9 cellular contexts compared by ENCODE assay signal in the genomic region with DNA sequence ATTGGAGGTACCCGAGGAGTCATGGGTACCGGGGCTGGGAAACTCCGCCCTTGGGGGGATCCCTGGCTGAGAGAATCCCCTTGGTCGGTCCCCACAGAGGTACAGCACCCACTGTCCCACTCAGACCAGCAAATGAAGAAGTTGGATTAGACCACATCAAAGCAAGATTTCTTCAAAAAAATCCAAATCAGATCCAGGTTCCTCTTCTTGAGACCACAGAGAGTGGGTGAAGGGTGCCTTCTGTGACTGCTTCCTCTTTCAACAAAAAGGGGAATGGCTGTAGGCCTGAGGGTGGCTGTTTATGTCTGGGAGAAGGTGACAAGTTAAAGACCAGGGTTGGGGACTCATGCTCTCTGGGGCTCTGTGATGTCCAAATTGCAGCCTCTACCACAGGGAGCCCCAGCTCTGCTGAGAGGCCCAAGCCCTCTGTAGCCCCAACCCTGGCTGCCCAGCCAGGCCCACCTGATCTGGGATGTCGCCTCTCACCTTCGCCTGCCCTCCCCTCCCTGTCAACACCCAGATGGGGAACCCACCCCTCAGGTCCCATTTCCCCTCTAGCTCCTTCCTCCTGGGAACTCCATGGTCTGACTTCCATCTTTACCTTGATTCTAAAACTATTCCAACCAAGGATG. TPM values are rescaled to one million over a fixed set of nuclear protein-coding genes. Genes with fewer than 3 reads are reported as not detected.
DNase-seq lines count a peak whose midpoint lies in the region; ATAC-seq and TF ChIP-seq lines count a peak whose summit lies in the region.
"Had no signal": no experiment of that assay in that cellular context is flagged by ENCODE, and none has a peak within 500 bp of the region (broad histone marks: within the 10 kb centered on the region; RNA-seq: fewer than 3 reads in every experiment).

No MANE protein-coding gene starts in this region.

- TF ChIP-seq CTCF in gastrocnemius medialis (IDR thresholded peaks at IDR 0.05 in 4 of 5, conservative IDR thresholded peaks at IDR 0.05 in 1 of 5): no peak

- H3K9me3 ChIP-seq in BLaER1 treated with 17β-estradiol and CSF1 and Interleukin-3, amounts not matched to agents 10 nM and 100 nM (replicated peaks in 1 of 11): peaks cover 0 to 15% (median 6%) of the 10 kb centered on the region in 11 experiments; a peak in 8 of 22 replicates
- H3K9me3 ChIP-seq in T-helper 17 cell (ENCODE audit: control insufficient read depth, low read length, poor library complexity, severe bottlenecking) (no peaks in the 10 kb centered on the region), gastrocnemius medialis (no peaks in the 10 kb centered on the region)

- ATAC-seq in GM19328 (IDR thresholded peaks at IDR 0.05; ENCODE audit: unreplicated experiment) (peak; percentile 66), HG03097 (IDR thresholded peaks at IDR 0.05; ENCODE audit: low FRiP score, unreplicated experiment) (peak; percentile 59), T-helper 17 cell (peak; percentile 81), gastrocnemius medialis (no peak)
- ATAC-seq in activated T-cell treated with anti-CD3 and anti-CD28 coated beads, Interleukin-2, amount 50 U/mL, for 4 hours: no peak

- intact Hi-C loops in gastrocnemius medialis (cut with DNase I; ENCODE audit: low total_unique reads): no loop called here

- no peak overlapping the region for H3K4me3 Mint-ChIP-seq in T-helper 17 cell
- no peak overlapping the region for H3K4me3 Mint-ChIP-seq in activated T-cell treated with anti-CD3 and anti-CD28 coated beads, Interleukin-2, amount 50 U/mL, for 4 hours

- H3K4me1 ChIP-seq in BLaER1 treated with 17β-estradiol and CSF1 and Interleukin-3, amounts not matched to agents 10 nM and 100 nM: peaks cover 21 to 54% (median 29%) of the 10 kb centered on the region in 10 experiments
- peaks cover 0 to 2% of the 10 kb centered on the region in 2 donors for H3K4me1 ChIP-seq in gastrocnemius medialis

- H3K4me2 ChIP-seq in BLaER1 treated with 17β-estradiol and CSF1 and Interleukin-3, amounts not matched to agents 10 nM and 100 nM: peak overlapping the region; percentile 44 to 91 (median 70)

- DNase-seq in T-helper 17 cell (no peak), gastrocnemius medialis (no peak), DMS79 (lab: John Stamatoyannopoulos, UW) (no peak), NCI-H2227 (lab: John Stamatoyannopoulos, UW; ENCODE audit: unreplicated experiment) (no peak)
- no peak for DNase-seq in activated T-cell treated with anti-CD3 and anti-CD28 coated beads, Interleukin-2, amount 50 U/mL, for 4 hours

- TF ChIP-seq POLR2A in gastrocnemius medialis (IDR thresholded peaks at IDR 0.05): no peak

- H3K27me3 ChIP-seq in BLaER1 treated with 17β-estradiol and CSF1 and Interleukin-3, amounts not matched to agents 10 nM and 100 nM: peaks cover 0 to 80% (median 0%) of the 10 kb centered on the region in 11 experiments; a peak in 7 of 22 replicates
- no peaks in the 10 kb centered on the region for H3K27me3 ChIP-seq in gastrocnemius medialis

- H3K9ac ChIP-seq in BLaER1 treated with 17β-estradiol and CSF1 and Interleukin-3, amounts not matched to agents 10 nM and 100 nM: no peak overlapping the region

- no peaks in the 10 kb centered on the region; a peak in 1 of 22 replicates for H4K20me1 ChIP-seq in BLaER1 treated with 17β-estradiol and CSF1 and Interleukin-3, amounts not matched to agents 10 nM and 100 nM

- in situ Hi-C loops in gastrocnemius medialis (cut with MboI; ENCODE audit: low sequenced_read_pairs in 4 of 4): no loop called here

- no peak overlapping the region for H3K4me3 ChIP-seq in BLaER1 treated with 17β-estradiol and CSF1 and Interleukin-3, amounts not matched to agents 10 nM and 100 nM
- no peak overlapping the region for H3K4me3 ChIP-seq in gastrocnemius medialis

- H3K27me3 Mint-ChIP-seq in T-helper 17 cell: peaks cover 5% of the 10 kb centered on the region
- H3K27me3 Mint-ChIP-seq in activated T-cell treated with anti-CD3 and anti-CD28 coated beads, Interleukin-2, amount 50 U/mL, for 4 hours (ENCODE audit: low read depth): no peaks in the 10 kb centered on the region

- peaks cover 9% of the 10 kb centered on the region for H3K4me1 Mint-ChIP-seq in T-helper 17 cell
- peaks cover 9% of the 10 kb centered on the region for H3K4me1 Mint-ChIP-seq in activated T-cell treated with anti-CD3 and anti-CD28 coated beads, Interleukin-2, amount 50 U/mL, for 4 hours (ENCODE audit: low read depth)

- H3K27ac ChIP-seq in BLaER1 treated with 17β-estradiol and CSF1 and Interleukin-3, amounts not matched to agents 10 nM and 100 nM: peak overlapping the region in 7 of 11 experiments; percentile 6 to 43 (median 33); a peak in 9 of 22 replicates
- H3K27ac ChIP-seq in gastrocnemius medialis: no peak overlapping the region
- H3K27ac ChIP-seq: C4-2B had no signal

- H3K36me3 Mint-ChIP-seq in T-helper 17 cell (ENCODE audit: low read depth): peaks cover 7% of the 10 kb centered on the region
- no peaks in the 10 kb centered on the region for H3K36me3 Mint-ChIP-seq in activated T-cell treated with anti-CD3 and anti-CD28 coated beads, Interleukin-2, amount 50 U/mL, for 4 hours (ENCODE audit: insufficient read depth)

- no peaks in the 10 kb centered on the region for H3K36me3 ChIP-seq in BLaER1 treated with 17β-estradiol and CSF1 and Interleukin-3, amounts not matched to agents 10 nM and 100 nM
- H3K36me3 ChIP-seq in gastrocnemius medialis: no peaks in the 10 kb centered on the region

- H3K9me3 Mint-ChIP-seq in activated T-cell treated with anti-CD3 and anti-CD28 coated beads, Interleukin-2, amount 50 U/mL, for 4 hours: peaks cover 4% of the 10 kb centered on the region

- peak overlapping the region; percentile 2 for H3K27ac Mint-ChIP-seq in T-helper 17 cell

RNA-seq across cellular contexts. Expression of gene ZFP36L1, which starts 50.9 kb away (rescaled TPM):
- total RNA-seq in T-helper 17 cell: 100 to 1,000 TPM; 217 to 257 TPM
- total RNA-seq in gastrocnemius medialis: 100 to 1,000 TPM in 3 of 4 donors, 10 to 100 TPM in 1; 60.2 to 196 (median 125) TPM
- 100 to 1,000 TPM; 179 to 242 (median 210) TPM for total RNA-seq in activated T-cell treated with anti-CD3 and anti-CD28 coated beads, Interleukin-2, amount 50 U/mL, for 4 hours

Comparison
In these comparisons a context has a peak if more than half of its experiments do, and no peak if none do; other contexts are left out.
1. H3K27ac ChIP-seq: peak in BLaER1 treated with 17β-estradiol and CSF1 and Interleukin-3, amounts not matched to agents 10 nM and 100 nM (7 of 11); none in gastrocnemius medialis (0 of 4).
2. ATAC-seq: peak in GM19328 (single experiment), HG03097 (single experiment) and T-helper 17 cell (single experiment); none in gastrocnemius medialis (0 of 2) and activated T-cell treated with anti-CD3 and anti-CD28 coated beads, Interleukin-2, amount 50 U/mL, for 4 hours (0 of 2).